In genomic region chr5:135880278-135880677, GRCh38 we compare ENCODE assay signal across 11 cellular contexts. TPM values are rescaled to one million over a fixed set of nuclear protein-coding genes. Genes with fewer than 3 reads are reported as not detected.
A peak's percentile ranks its signal among the peaks of the same experiment; 100 is the strongest.
DNase-seq lines count a peak whose midpoint lies in the region; ATAC-seq and TF ChIP-seq lines count a peak whose summit lies in the region.
"Had no signal": no experiment of that assay in that cellular context is flagged by ENCODE, and none has a peak within 500 bp of the region (broad histone marks: within the 10 kb centered on the region; RNA-seq: fewer than 3 reads in every experiment).

No MANE protein-coding gene starts in this region.

- no peaks in the 10 kb centered on the region for H3K79me2 ChIP-seq in OCI-LY7 (ENCODE audit: insufficient read depth, low read depth, low read length)

- H3K27ac ChIP-seq in OCI-LY7 (ENCODE audit: low read depth, low read length, poor library complexity, severe bottlenecking), result no peak overlapping the region

- H4K20me1 ChIP-seq in OCI-LY7 (ENCODE audit: insufficient read depth, low read length), result no peaks in the 10 kb centered on the region

- BruUV-seq in OCI-LY7 (replicated peaks; lab: Mats Ljungman, UMichigan), result no TSS peak

- no peak overlapping the region for H3K4me3 ChIP-seq in AG10803 (ENCODE audit: low read length)
- H3K4me3 ChIP-seq in OCI-LY7 (ENCODE audit: low read depth, low read length, poor library complexity, severe bottlenecking), result no peak overlapping the region

- H3K9me3 ChIP-seq in OCI-LY7 (ENCODE audit: low read length), result no peaks in the 10 kb centered on the region

- H3K4me1 Mint-ChIP-seq in activated CD8-positive, alpha-beta memory T cell treated with anti-CD3 and anti-CD28 coated beads, Interleukin-2, amount 10 ng/mL, durations not matched to agents 7 days and 5 days, result no peaks in the 10 kb centered on the region

- no peaks in the 10 kb centered on the region for H3K4me1 ChIP-seq in OCI-LY7 (ENCODE audit: insufficient read depth, low read length, poor library complexity, severe bottlenecking)

- peaks cover 46% of the 10 kb centered on the region for H3K27me3 Mint-ChIP-seq in activated CD8-positive, alpha-beta memory T cell treated with anti-CD3 and anti-CD28 coated beads, Interleukin-2, amount 10 ng/mL, durations not matched to agents 7 days and 5 days

- intact Hi-C loops in OCI-LY7 (cut with micrococcal nuclease; ENCODE audit: unreplicated experiment), result loop anchor here (10.0 kb wide), 1 partner anchor 895 kb away; no protein-coding TSS in a partner anchor

- no peak overlapping the region for H3K27ac Mint-ChIP-seq in activated CD8-positive, alpha-beta memory T cell treated with anti-CD3 and anti-CD28 coated beads, Interleukin-2, amount 10 ng/mL, durations not matched to agents 7 days and 5 days
- H3K27ac Mint-ChIP-seq: activated T-cell treated with anti-CD3 and anti-CD28 coated beads, Interleukin-2, amount 50 U/mL, for 24 hours had no signal

- no peaks in the 10 kb centered on the region for H3K36me3 ChIP-seq in OCI-LY7 (ENCODE audit: insufficient read depth, low read length)

- H3K9me2 ChIP-seq in OCI-LY7 (ENCODE audit: insufficient read depth, low read length), result no peaks in the 10 kb centered on the region

- CTCF ChIA-PET in OCI-LY7 (lab: Charles Lee; ENCODE audit: unreplicated experiment), result no interaction called here
- CTCF ChIA-PET in activated CD8-positive, alpha-beta memory T cell treated with anti-CD3 and anti-CD28 coated beads, Interleukin-2, amount 10 ng/mL, durations not matched to agents 7 days and 5 days (lab: Charles Lee), result no interaction called here

- no peak overlapping the region for H2AFZ ChIP-seq in OCI-LY7 (ENCODE audit: low read length)

- H3K9me3 Mint-ChIP-seq in activated CD8-positive, alpha-beta memory T cell treated with anti-CD3 and anti-CD28 coated beads, Interleukin-2, amount 10 ng/mL, durations not matched to agents 7 days and 5 days (ENCODE audit: low read depth), result no peaks in the 10 kb centered on the region
- H3K9me3 Mint-ChIP-seq: activated T-cell treated with anti-CD3 and anti-CD28 coated beads, Interleukin-2, amount 50 U/mL, for 24 hours had no signal

- POLR2A ChIA-PET in OCI-LY7 (lab: Charles Lee), result no interaction called here

- H3K4me3 Mint-ChIP-seq in activated CD8-positive, alpha-beta memory T cell treated with anti-CD3 and anti-CD28 coated beads, Interleukin-2, amount 10 ng/mL, durations not matched to agents 7 days and 5 days, result no peak overlapping the region
- H3K4me3 Mint-ChIP-seq: activated T-cell treated with anti-CD3 and anti-CD28 coated beads, Interleukin-2, amount 50 U/mL, for 24 hours had no signal

- no peak overlapping the region for H3K4me2 ChIP-seq in OCI-LY7 (ENCODE audit: low read length)

- H3K36me3 Mint-ChIP-seq in activated CD8-positive, alpha-beta memory T cell treated with anti-CD3 and anti-CD28 coated beads, Interleukin-2, amount 10 ng/mL, durations not matched to agents 7 days and 5 days, result no peaks in the 10 kb centered on the region

- no peak for DNase-seq in AG10803 (ENCODE audit: low read depth)
- DNase-seq in OCI-LY7 (ENCODE audit: low spot score), result peak; percentile 40
- DNase-seq in germinal center (ENCODE audit: low spot score), result peak; percentile 46
- no peak for DNase-seq in activated CD8-positive, alpha-beta memory T cell treated with anti-CD3 and anti-CD28 coated beads, Interleukin-2, amount 10 ng/mL, durations not matched to agents 7 days and 5 days
- DNase-seq in NCI-H1436 treated with DMSO at 0.1 percent for 48 hours (lab: John Stamatoyannopoulos, UW), result no peak
- DNase-seq in HPDE6-E6E7 (ENCODE audit: extremely low spot score), result no peak
- DNase-seq: activated T-cell treated with anti-CD3 and anti-CD28 coated beads, Interleukin-2, amount 50 U/mL, for 24 hours; stimulated activated CD4-positive, alpha-beta T cell treated with anti-CD3 and anti-CD28 coated beads, Interleukin-4, amount 100 ng/mL, for 24 hours had no signal

- TF ChIP-seq CTCF in AG10803 (conservative IDR thresholded peaks at IDR 0.05; ENCODE audit: low read length) (peak; percentile 35), OCI-LY7 (conservative IDR thresholded peaks at IDR 0.05; ENCODE audit: low read length) (peak; percentile 72)

- ATAC-seq in GM18498 (IDR thresholded peaks at IDR 0.05; ENCODE audit: unreplicated experiment) (peak; percentile 61), HG03025 (IDR thresholded peaks at IDR 0.05; ENCODE audit: low FRiP score, unreplicated experiment) (no peak)
- no peak for ATAC-seq in activated CD8-positive, alpha-beta memory T cell treated with anti-CD3 and anti-CD28 coated beads, Interleukin-2, amount 10 ng/mL, durations not matched to agents 7 days and 5 days

RNA-seq across cellular contexts. Expression of gene IL9, which starts 15.4 kb away (rescaled TPM):
- total RNA-seq in OCI-LY7 (2014; rRNA removed; shearing (Covaris generic)), result not detected in 2 replicates
- not detected in 2 replicates for total RNA-seq in OCI-LY7 (2022)
- not detected for total RNA-seq in activated CD8-positive, alpha-beta memory T cell treated with anti-CD3 and anti-CD28 coated beads, Interleukin-2, amount 10 ng/mL, durations not matched to agents 7 days and 5 days
- total RNA-seq: mucosa of gallbladder had no signal

RNA-seq across cellular contexts. Expression of gene SLC25A48, which starts 45.8 kb away (rescaled TPM):
- total RNA-seq in OCI-LY7 (2014; rRNA removed; shearing (Covaris generic)), result not detected in 2 replicates
- total RNA-seq in OCI-LY7 (2022), result not detected in 2 replicates
- total RNA-seq in activated CD8-positive, alpha-beta memory T cell treated with anti-CD3 and anti-CD28 coated beads, Interleukin-2, amount 10 ng/mL, durations not matched to agents 7 days and 5 days, result not detected

Comparison
In these comparisons a context has a peak if more than half of its experiments do, and no peak if none do; other contexts are left out.
1. DNase-seq: peak in OCI-LY7 (single experiment) and germinal center (single experiment); none in AG10803 (single experiment), activated CD8-positive, alpha-beta memory T cell treated with anti-CD3 and anti-CD28 coated beads, Interleukin-2, amount 10 ng/mL, durations not matched to agents 7 days and 5 days (single experiment), NCI-H1436 treated with DMSO at 0.1 percent for 48 hours (single experiment) and HPDE6-E6E7 (single experiment).